In the genomic region with DNA sequence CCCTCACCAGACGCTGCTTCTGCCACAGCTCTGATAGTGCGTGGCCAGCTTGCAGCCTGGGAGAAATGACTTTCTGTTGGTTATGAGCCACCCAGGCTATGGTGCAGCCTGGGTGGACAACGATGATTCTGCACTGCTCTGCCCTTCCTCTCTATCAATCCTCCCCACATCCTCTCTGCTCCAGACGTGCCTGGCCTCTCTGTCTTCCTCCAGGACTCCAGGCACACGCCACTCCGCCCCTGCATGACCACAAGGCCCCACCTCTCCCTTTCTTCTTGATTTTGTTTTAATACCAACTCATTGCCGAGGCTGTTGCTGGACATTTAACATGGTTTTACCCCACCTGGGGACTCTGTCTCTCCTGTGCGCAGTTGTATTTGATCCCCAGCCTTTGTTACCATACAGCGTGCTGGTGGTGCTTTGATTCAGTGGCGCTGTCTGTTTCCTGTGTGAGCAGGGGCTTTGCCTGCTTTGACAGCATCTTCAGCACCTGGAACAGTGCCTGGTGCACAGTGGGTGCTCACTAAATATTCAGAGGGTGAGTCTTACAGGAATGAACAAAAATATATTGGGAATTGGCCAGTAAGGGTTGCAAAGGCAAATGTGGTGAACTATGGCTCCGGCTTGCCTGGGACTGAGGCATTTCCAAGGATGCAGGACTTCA, we compare ENCODE assay signal across 17 cellular contexts.
"Had no signal": no experiment of that assay in that cellular context is flagged by ENCODE, and none has a peak within 500 bp of the region (broad histone marks: within the 10 kb centered on the region; RNA-seq: fewer than 3 reads in every experiment).

No MANE protein-coding gene starts in this region.

- H3K27me3 ChIP-seq: adrenal gland, brain microvascular endothelial cell had no signal

- H3K9me3 Mint-ChIP-seq: activated CD4-positive, alpha-beta memory T cell treated with anti-CD3 and anti-CD28 coated beads for 36 hours; endodermal cell; T-cell had no signal

- H3K27ac Mint-ChIP-seq: activated CD4-positive, alpha-beta memory T cell treated with anti-CD3 and anti-CD28 coated beads for 36 hours; dendritic cell treated with granulocyte-macrophage colony-stimulating factor and Interleukin-4, amounts not matched to agents 40 ng/mL and 50 ng/mL, for 4 days; endodermal cell; T-cell had no signal

- H3K4me1 Mint-ChIP-seq: endodermal cell, T-cell had no signal

- H3K79me2 ChIP-seq: hepatocyte had no signal

- H3K4me1 ChIP-seq: adrenal gland had no signal

- H3K4me2 ChIP-seq: hepatocyte had no signal

- H3K4me3 ChIP-seq: adrenal gland, hepatocyte had no signal

- ATAC-seq: T-cell had no signal

- H3K27ac ChIP-seq: adrenal gland, brain microvascular endothelial cell, hepatocyte had no signal

- DNase-seq: activated CD4-positive, alpha-beta memory T cell treated with anti-CD3 and anti-CD28 coated beads for 36 hours; activated CD4-positive, CD25-positive, alpha-beta regulatory T cell treated with anti-CD3 and anti-CD28 coated beads, Interleukin-2, amount 50 U/mL, for 72 hours; activated naive CD4-positive, alpha-beta T cell treated with anti-CD3 and anti-CD28 coated beads, Interleukin-2, amount 50 U/mL, for 16 hours; adrenal gland; brain microvascular endothelial cell; cerebellar nuclear complex; endodermal cell; erythroblast; kidney glomerular epithelial cell; mesendoderm; retina; stimulated activated CD4-positive, alpha-beta T cell treated with anti-CD3 and anti-CD28 coated beads, Interleukin-15, amount 100 ng/mL, for 24 hours; stimulated activated CD4-positive, alpha-beta T cell treated with anti-CD3 and anti-CD28 coated beads, Interleukin-4, amount 100 ng/mL, for 4 hours; T-cell; T1000 had no signal

- H3K36me3 ChIP-seq: adrenal gland, brain microvascular endothelial cell had no signal

- H3K9me3 ChIP-seq: adrenal gland had no signal

- H2AFZ ChIP-seq: hepatocyte had no signal

- H3K36me3 Mint-ChIP-seq: activated CD4-positive, alpha-beta memory T cell treated with anti-CD3 and anti-CD28 coated beads for 36 hours; T-cell had no signal

- H3K4me3 Mint-ChIP-seq: activated CD4-positive, alpha-beta memory T cell treated with anti-CD3 and anti-CD28 coated beads for 36 hours; dendritic cell treated with granulocyte-macrophage colony-stimulating factor and Interleukin-4, amounts not matched to agents 40 ng/mL and 50 ng/mL, for 4 days; endodermal cell; T-cell had no signal
